Comparison of ENCODE assay signal across 16 cellular contexts in the genomic region with DNA sequence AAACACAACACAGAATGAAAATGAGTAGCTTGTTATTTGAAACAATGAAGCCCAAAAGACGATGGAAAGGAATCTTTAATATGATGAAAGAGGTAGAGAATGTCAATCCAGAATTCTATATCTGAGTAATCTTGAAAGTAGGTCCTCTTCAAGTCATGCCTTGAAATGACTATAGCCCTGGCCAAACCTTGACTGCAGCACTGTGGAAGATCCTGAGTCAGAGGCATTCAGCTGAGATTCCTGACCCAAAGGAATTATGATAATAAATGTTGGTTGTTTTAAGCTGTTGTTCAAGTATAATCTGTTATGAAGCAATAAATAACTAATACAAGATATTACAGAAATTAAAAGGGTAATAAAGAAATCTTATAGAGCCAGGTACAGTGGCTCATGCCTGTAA.
DNase-seq lines count a peak whose midpoint lies in the region; ATAC-seq and TF ChIP-seq lines count a peak whose summit lies in the region.
"Had no signal": no experiment of that assay in that cellular context is flagged by ENCODE, and none has a peak within 500 bp of the region (broad histone marks: within the 10 kb centered on the region; RNA-seq: fewer than 3 reads in every experiment).

No MANE protein-coding gene starts in this region.

- H3K4me3 ChIP-seq in uterus = no peak overlapping the region
- H3K4me3 ChIP-seq: neural progenitor cell, PC-9 had no signal

- no peak overlapping the region for H3K4me3 Mint-ChIP-seq in activated naive CD8-positive, alpha-beta T cell treated with anti-CD3 and anti-CD28 coated beads, Interleukin-2, amount 50 U/mL, for 24 hours
- no peak overlapping the region for H3K4me3 Mint-ChIP-seq in activated naive CD8-positive, alpha-beta T cell treated with anti-CD3 and anti-CD28 coated beads for 36 hours
- H3K4me3 Mint-ChIP-seq: neural progenitor cell had no signal

- H3K4me1 ChIP-seq in uterus = no peaks in the 10 kb centered on the region
- H3K4me1 ChIP-seq: neural progenitor cell had no signal

- peaks cover 40% of the 10 kb centered on the region for H3K36me3 Mint-ChIP-seq in activated naive CD8-positive, alpha-beta T cell treated with anti-CD3 and anti-CD28 coated beads, Interleukin-2, amount 50 U/mL, for 24 hours (ENCODE audit: low read depth)
- H3K36me3 Mint-ChIP-seq in activated naive CD8-positive, alpha-beta T cell treated with anti-CD3 and anti-CD28 coated beads for 36 hours = peaks cover 32% of the 10 kb centered on the region

- H3K9me3 Mint-ChIP-seq in activated naive CD8-positive, alpha-beta T cell treated with anti-CD3 and anti-CD28 coated beads, Interleukin-2, amount 50 U/mL, for 24 hours = no peaks in the 10 kb centered on the region
- H3K9me3 Mint-ChIP-seq in activated naive CD8-positive, alpha-beta T cell treated with anti-CD3 and anti-CD28 coated beads for 36 hours = no peaks in the 10 kb centered on the region
- H3K9me3 Mint-ChIP-seq: neural progenitor cell had no signal

- H3K4me1 Mint-ChIP-seq in activated naive CD8-positive, alpha-beta T cell treated with anti-CD3 and anti-CD28 coated beads, Interleukin-2, amount 50 U/mL, for 24 hours = peaks cover 6% of the 10 kb centered on the region
- H3K4me1 Mint-ChIP-seq in activated naive CD8-positive, alpha-beta T cell treated with anti-CD3 and anti-CD28 coated beads for 36 hours = peaks cover 4% of the 10 kb centered on the region
- H3K4me1 Mint-ChIP-seq: neural progenitor cell had no signal

- H3K36me3 ChIP-seq in uterus = no peaks in the 10 kb centered on the region
- H3K36me3 ChIP-seq: neural progenitor cell had no signal

- no peak for DNase-seq in activated naive CD8-positive, alpha-beta T cell treated with anti-CD3 and anti-CD28 coated beads, Interleukin-2, amount 50 U/mL, for 24 hours
- no peak for DNase-seq in activated naive CD8-positive, alpha-beta T cell treated with anti-CD3 and anti-CD28 coated beads for 36 hours
- DNase-seq in RKO (ENCODE audit: low spot score) = peak; percentile 49
- peak; percentile 31 for DNase-seq in fibroblast of gingiva (ENCODE audit: low read depth)
- DNase-seq in stromal cell of bone marrow (ENCODE audit: low read depth) = peak; percentile 37
- no peak for DNase-seq in uterus
- no peak for DNase-seq in SKM-1 (lab: John Stamatoyannopoulos, UW; ENCODE audit: unreplicated experiment)
- DNase-seq: activated CD8-positive, alpha-beta memory T cell treated with anti-CD3 and anti-CD28 coated beads, Interleukin-2, amount 50 U/mL, for 48 hours; amygdala; DMS 273 treated with DMSO at 0.1 percent for 48 hours; NCI-H1694 treated with DMSO at 0.1 percent for 48 hours; NCI-H524; PC-9; stimulated activated naive CD4-positive, alpha-beta T cell treated with Interleukin-2 at 50 U/mL for 16 hours had no signal

- intact Hi-C loops in uterus (cut with DNase I; ENCODE audit: low total_unique reads) = no loop called here

- no peaks in the 10 kb centered on the region for H3K9me3 ChIP-seq in uterus

- H3K27ac ChIP-seq in uterus = no peak overlapping the region
- H3K27ac ChIP-seq: neural progenitor cell, PC-9 had no signal

- no peak for TF ChIP-seq POLR2A in uterus (IDR thresholded peaks at IDR 0.05)

- ATAC-seq in activated naive CD8-positive, alpha-beta T cell treated with anti-CD3 and anti-CD28 coated beads, Interleukin-2, amount 50 U/mL, for 24 hours = peak; percentile 59
- ATAC-seq in GM21381 (IDR thresholded peaks at IDR 0.05; ENCODE audit: unreplicated experiment) = no peak

- TF ChIP-seq CTCF in uterus (IDR thresholded peaks at IDR 0.05) = no peak

- H3K27ac Mint-ChIP-seq in activated naive CD8-positive, alpha-beta T cell treated with anti-CD3 and anti-CD28 coated beads, Interleukin-2, amount 50 U/mL, for 24 hours = no peak overlapping the region
- H3K27ac Mint-ChIP-seq in activated naive CD8-positive, alpha-beta T cell treated with anti-CD3 and anti-CD28 coated beads for 36 hours = no peak overlapping the region
- H3K27ac Mint-ChIP-seq: neural progenitor cell had no signal

- H3K27me3 Mint-ChIP-seq in activated naive CD8-positive, alpha-beta T cell treated with anti-CD3 and anti-CD28 coated beads, Interleukin-2, amount 50 U/mL, for 24 hours = no peaks in the 10 kb centered on the region
- no peaks in the 10 kb centered on the region for H3K27me3 Mint-ChIP-seq in activated naive CD8-positive, alpha-beta T cell treated with anti-CD3 and anti-CD28 coated beads for 36 hours

- H3K27me3 ChIP-seq in uterus = no peaks in the 10 kb centered on the region
- H3K27me3 ChIP-seq: neural progenitor cell had no signal

Comparison
In these comparisons a context has a peak if more than half of its experiments do, and no peak if none do; other contexts are left out.
1. DNase-seq: peak in RKO (single experiment), fibroblast of gingiva (single experiment) and stromal cell of bone marrow (single experiment); none in activated naive CD8-positive, alpha-beta T cell treated with anti-CD3 and anti-CD28 coated beads, Interleukin-2, amount 50 U/mL, for 24 hours (single experiment), activated naive CD8-positive, alpha-beta T cell treated with anti-CD3 and anti-CD28 coated beads for 36 hours (single experiment), uterus (0 of 2) and SKM-1 (single experiment).